10 cellular contexts compared by ENCODE assay signal in genomic region chr12:47885012-47885501, GRCh38. TPM values are rescaled to one million over a fixed set of nuclear protein-coding genes. Genes with fewer than 3 reads are reported as not detected.
DNase-seq lines count a peak whose midpoint lies in the region; ATAC-seq and TF ChIP-seq lines count a peak whose summit lies in the region.
"Had no signal": no experiment of that assay in that cellular context is flagged by ENCODE, and none has a peak within 500 bp of the region (broad histone marks: within the 10 kb centered on the region; RNA-seq: fewer than 3 reads in every experiment).

No MANE protein-coding gene starts in this region.

- DNase-seq in GM13976 (ENCODE audit: low spot score) (peak; percentile 69), NCI-H2029 treated with DMSO at 0.1 percent for 48 hours (lab: John Stamatoyannopoulos, UW) (no peak), glomerular visceral epithelial cell (ENCODE audit: extremely low spot score) (no peak), transverse colon (no peak), AML-193 (lab: John Stamatoyannopoulos, UW) (no peak)
- peak; percentile 93 for DNase-seq in activated CD4-positive, alpha-beta T cell treated with anti-CD3 and anti-CD28 coated beads, Interleukin-2, amount 10 ng/mL, durations not matched to agents 24 days and 14 days
- DNase-seq in natural killer cell treated with Interleukin-12 subunit alpha and Interleukin-12 subunit beta and Interleukin-15 and Interleukin-18, amount 100 ng/mL, for 72 hours (ENCODE audit: low spot score), result peak; percentile 82
- DNase-seq: KBM-7 had no signal

- H3K4me3 ChIP-seq in transverse colon, result no peak overlapping the region
- H3K4me3 ChIP-seq: smooth muscle cell had no signal

- H3K4me3 Mint-ChIP-seq in activated CD4-positive, alpha-beta T cell treated with anti-CD3 and anti-CD28 coated beads, Interleukin-2, amount 10 ng/mL, durations not matched to agents 24 days and 14 days, result peak overlapping the region; percentile 95
- H3K4me3 Mint-ChIP-seq in natural killer cell treated with Interleukin-12 subunit alpha and Interleukin-12 subunit beta and Interleukin-15 and Interleukin-18, amount 100 ng/mL, for 72 hours, result peak overlapping the region; percentile 75

- H3K4me1 Mint-ChIP-seq in activated CD4-positive, alpha-beta T cell treated with anti-CD3 and anti-CD28 coated beads, Interleukin-2, amount 10 ng/mL, durations not matched to agents 24 days and 14 days, result peaks cover 84% of the 10 kb centered on the region
- peaks cover 56 to 58% of the 10 kb centered on the region in 2 donors for H3K4me1 Mint-ChIP-seq in natural killer cell treated with Interleukin-12 subunit alpha and Interleukin-12 subunit beta and Interleukin-15 and Interleukin-18, amount 100 ng/mL, for 72 hours (ENCODE audit: low read depth in 2 of 2)

- H3K4me1 ChIP-seq in transverse colon, result peaks cover 3 to 29% (median 18%) of the 10 kb centered on the region in 4 donors

- peak overlapping the region; percentile 99 for H3K27ac Mint-ChIP-seq in activated CD4-positive, alpha-beta T cell treated with anti-CD3 and anti-CD28 coated beads, Interleukin-2, amount 10 ng/mL, durations not matched to agents 24 days and 14 days
- peak overlapping the region; percentile 77 to 86 for H3K27ac Mint-ChIP-seq in natural killer cell treated with Interleukin-12 subunit alpha and Interleukin-12 subunit beta and Interleukin-15 and Interleukin-18, amount 100 ng/mL, for 72 hours

- no peak for TF ChIP-seq CTCF in GM13976 (IDR thresholded peaks at IDR 0.05; ENCODE audit: borderline replicate concordance, control extremely low read depth, extremely low read depth, insufficient read depth, missing control alignments)
- no peak for TF ChIP-seq CTCF in transverse colon (IDR thresholded peaks at IDR 0.05)

- TF ChIP-seq POLR2A in transverse colon (IDR thresholded peaks at IDR 0.05), result no peak

- no peak overlapping the region for H3K27ac ChIP-seq in transverse colon

- no peaks in the 10 kb centered on the region for H3K36me3 ChIP-seq in transverse colon

- no peaks in the 10 kb centered on the region for H3K27me3 Mint-ChIP-seq in activated CD4-positive, alpha-beta T cell treated with anti-CD3 and anti-CD28 coated beads, Interleukin-2, amount 10 ng/mL, durations not matched to agents 24 days and 14 days
- H3K27me3 Mint-ChIP-seq in natural killer cell treated with Interleukin-12 subunit alpha and Interleukin-12 subunit beta and Interleukin-15 and Interleukin-18, amount 100 ng/mL, for 72 hours, result peaks cover 6 to 18% of the 10 kb centered on the region in 2 donors

- WGBS in transverse colon (ENCODE audit: low coverage in 1 of 2), 2 donors, result 67% methylated on average over 10 of the region's 10 CpGs; no CpG with 5 or more reads in 1 of the 2 donors

- in situ Hi-C loops in GM13976 (cut with MboI; ENCODE audit: low sequenced_read_pairs, unreplicated experiment) (no loop called here), transverse colon (cut with MboI; ENCODE audit: low pct_ligation_motif_present in 1 of 4, low pct_unique_long_range_greater_than_20kb in 1 of 4, low sequenced_read_pairs in 3 of 4) (no loop called here)

- H3K27me3 ChIP-seq in transverse colon, result no peaks in the 10 kb centered on the region

- TF ChIP-seq EP300 in transverse colon (IDR thresholded peaks at IDR 0.05; ENCODE audit: low read depth), result no peak

- H3K36me3 Mint-ChIP-seq in activated CD4-positive, alpha-beta T cell treated with anti-CD3 and anti-CD28 coated beads, Interleukin-2, amount 10 ng/mL, durations not matched to agents 24 days and 14 days (ENCODE audit: low read depth), result peaks cover 83% of the 10 kb centered on the region
- peaks cover 5% of the 10 kb centered on the region for H3K36me3 Mint-ChIP-seq in natural killer cell treated with Interleukin-12 subunit alpha and Interleukin-12 subunit beta and Interleukin-15 and Interleukin-18, amount 100 ng/mL, for 72 hours

- ATAC-seq in HG02763 (IDR thresholded peaks at IDR 0.05; ENCODE audit: unreplicated experiment), result peak; percentile 38
- peak; percentile 81 to 83 for ATAC-seq in natural killer cell treated with Interleukin-12 subunit alpha and Interleukin-12 subunit beta and Interleukin-15 and Interleukin-18, amount 100 ng/mL, for 72 hours

- H3K9me3 Mint-ChIP-seq in activated CD4-positive, alpha-beta T cell treated with anti-CD3 and anti-CD28 coated beads, Interleukin-2, amount 10 ng/mL, durations not matched to agents 24 days and 14 days, result peaks cover 4% of the 10 kb centered on the region
- no peaks in the 10 kb centered on the region for H3K9me3 Mint-ChIP-seq in natural killer cell treated with Interleukin-12 subunit alpha and Interleukin-12 subunit beta and Interleukin-15 and Interleukin-18, amount 100 ng/mL, for 72 hours

- no peaks in the 10 kb centered on the region for H3K9me3 ChIP-seq in transverse colon

- intact Hi-C loops in activated CD4-positive, alpha-beta T cell treated with anti-CD3 and anti-CD28 coated beads, Interleukin-2, amount 10 ng/mL, durations not matched to agents 24 days and 14 days (cut with micrococcal nuclease), result loop anchor here (1.0 to 10.0 kb wide), 10 partner anchors 8 to 1668 kb away; partner anchors contain the start of genes RPAP3 and SLC38A2
- intact Hi-C loops in transverse colon (cut with DNase I; ENCODE audit: low total_unique reads), result no loop called here

RNA-seq across cellular contexts. Expression of gene VDR, which starts 19.7 kb away (rescaled TPM):
- 267 and 277 TPM in 2 replicates for total RNA-seq in activated CD4-positive, alpha-beta T cell treated with anti-CD3 and anti-CD28 coated beads, Interleukin-2, amount 10 ng/mL, durations not matched to agents 24 days and 14 days
- total RNA-seq in natural killer cell treated with Interleukin-12 subunit alpha and Interleukin-12 subunit beta and Interleukin-15 and Interleukin-18, amount 100 ng/mL, for 72 hours, result 10 to 100 TPM; 12.0 to 23.0 TPM
- total RNA-seq in transverse colon, result 100 to 1,000 TPM in 2 of 4 donors, 10 to 100 TPM in 2; 62.3 to 191 (median 117) TPM

Comparison
In these comparisons a context has a peak if more than half of its experiments do, and no peak if none do; other contexts are left out.
1. DNase-seq: peak in GM13976 (single experiment), activated CD4-positive, alpha-beta T cell treated with anti-CD3 and anti-CD28 coated beads, Interleukin-2, amount 10 ng/mL, durations not matched to agents 24 days and 14 days (single experiment) and natural killer cell treated with Interleukin-12 subunit alpha and Interleukin-12 subunit beta and Interleukin-15 and Interleukin-18, amount 100 ng/mL, for 72 hours (single experiment); none in NCI-H2029 treated with DMSO at 0.1 percent for 48 hours (single experiment), glomerular visceral epithelial cell (single experiment), transverse colon (single experiment) and AML-193 (0 of 2).